ENCODE assay signal across 8 cellular contexts in genomic region chr10:110395350-110396283, GRCh38.
A peak's percentile ranks its signal among the peaks of the same experiment; 100 is the strongest.
DNase-seq lines count a peak whose midpoint lies in the region; ATAC-seq, FAIRE-seq and TF ChIP-seq lines count a peak whose summit lies in the region.

No MANE protein-coding gene starts in this region.

- TF ChIP-seq EP300 in GM12878 (IDR thresholded peaks at IDR 0.05; ENCODE audit: borderline replicate concordance in 1 of 2, control insufficient read depth in 1 of 2, low read depth in 2 of 2, low read length in 2 of 2), result peak; percentile 99 to 100

- peak overlapping the region; percentile 13 for H2AFZ ChIP-seq in GM12878 (ENCODE audit: control insufficient read depth, low read depth, low read length)

- RAD21 ChIA-PET in GM12878 (lab: Charles Lee; ENCODE audit: unreplicated experiment), result interaction anchor here (0.9 to 4.1 kb wide), 13 partner anchors 10 to 134 kb away, joined by 3 to 58 read pairs (median 5); no protein-coding TSS in a partner anchor

- peak; percentile 24; the same call in 1 of the 2 replicates for TF ChIP-seq RAD21 in GM12878 (IDR thresholded peaks at IDR 0.05; ENCODE audit: insufficient read depth, low read depth, low read length)

- TF ChIP-seq CTCF in GM12878 (IDR thresholded peaks at IDR 0.05 in 2 of 3, conservative IDR thresholded peaks at IDR 0.05 in 1 of 3; ENCODE audit: control insufficient read depth in 2 of 3, extremely low read depth in 1 of 3, insufficient read depth in 1 of 3, low read depth in 3 of 3, low read length in 3 of 3) (no peak), spleen (IDR thresholded peaks at IDR 0.05 in 8 of 11, conservative IDR thresholded peaks at IDR 0.05 in 3 of 11) (no peak)

- SMC1A ChIA-PET in GM12878 (lab: Charles Lee; ENCODE audit: uncharacterized antibody, unreplicated experiment), result interaction anchor here (0.5 to 5.9 kb wide), 11 partner anchors 12 to 941 kb away, joined by 3 to 81 read pairs (median 5); no protein-coding TSS in a partner anchor

- H3K4me3 ChIP-seq in GM12878 (no peak overlapping the region), mesendoderm (ENCODE audit: low read length) (no peak overlapping the region), spleen (no peak overlapping the region)

- H2BK5ac ChIP-seq in mesendoderm (ENCODE audit: low read length), result peak overlapping the region; percentile 30

- WGBS in GM12878 (ENCODE audit: insufficient coverage, insufficient replicate concordance, low lambda C conversion rate, missing lambda C conversion rate), result 55% methylated on average over 11 of the region's 11 CpGs
- WGBS in mesendoderm (ENCODE audit: extremely low coverage, insufficient coverage, low lambda C conversion rate), result no CpG with 5 or more reads among the region's 11 CpGs
- WGBS in spleen, 5 donors, result 60 to 78% (median 69%) methylated on average over 9 to 11 of the region's 11 CpGs

- no peaks in the 10 kb centered on the region for H4K20me1 ChIP-seq in GM12878 (ENCODE audit: control insufficient read depth, insufficient read depth)

- peak overlapping the region; percentile 2 for H3K56ac ChIP-seq in mesendoderm (ENCODE audit: low read length)

- intact Hi-C loops in GM12878 (cut with micrococcal nuclease; ENCODE audit: unreplicated experiment) (loop anchor here (1.0 kb wide), 2 partner anchors 19 to 39 kb away; no protein-coding TSS in a partner anchor), posterior vena cava (cut with DNase I) (no loop called here), spleen (cut with DNase I; ENCODE audit: low total_unique reads) (no loop called here)

- H3K4me2 ChIP-seq in GM12878 (ENCODE audit: control insufficient read depth, insufficient read depth) (peak overlapping the region; percentile 49), mesendoderm (ENCODE audit: low read length) (no peak overlapping the region)

- H3K79me2 ChIP-seq in GM12878 (ENCODE audit: control insufficient read depth, insufficient read depth, low read length) (no peaks in the 10 kb centered on the region), mesendoderm (ENCODE audit: control insufficient read depth, insufficient read depth, low read length) (no peaks in the 10 kb centered on the region)

- H3K9me3 ChIP-seq in GM12878 (replicated peaks; ENCODE audit: control insufficient read depth, insufficient read depth, low read length) (no peaks in the 10 kb centered on the region), spleen (no peaks in the 10 kb centered on the region)

- in situ Hi-C loops in GM12878 (cut with MboI), result no loop called here

- H2AK5ac ChIP-seq in mesendoderm (ENCODE audit: low read length), result peak overlapping the region; percentile 37

- no peak overlapping the region for H3K23ac ChIP-seq in mesendoderm (ENCODE audit: low read length)

- H3K18ac ChIP-seq in mesendoderm (ENCODE audit: low read length), result peak overlapping the region; percentile 13

- H3K27me3 ChIP-seq in GM12878 (replicated peaks in 1 of 2; ENCODE audit: control insufficient read depth in 2 of 2, insufficient read depth in 2 of 2, low read length in 1 of 2) (no peaks in the 10 kb centered on the region), mesendoderm (ENCODE audit: insufficient read depth, low read length, poor library complexity) (no peaks in the 10 kb centered on the region), spleen (replicated peaks in 1 of 7) (no peaks in the 10 kb centered on the region)

- H3K27ac ChIP-seq in GM12878 (ENCODE audit: control insufficient read depth, insufficient read depth) (peak overlapping the region; percentile 69), mesendoderm (ENCODE audit: low read depth, low read length) (no peak overlapping the region), spleen (peak overlapping the region in 2 of 8 donors; percentile 3 to 6)

- H4K5ac ChIP-seq in mesendoderm (ENCODE audit: low read length), result no peak overlapping the region

- TF ChIP-seq POLR2A in GM12878 (IDR thresholded peaks at IDR 0.05; ENCODE audit: low read depth, low read length), result no peak
- TF ChIP-seq POLR2A in spleen (IDR thresholded peaks at IDR 0.05), result no peak

- H3K4me1 ChIP-seq in GM12878 (ENCODE audit: control insufficient read depth, insufficient read depth, low read length) (peaks cover 16% of the 10 kb centered on the region), mesendoderm (ENCODE audit: control insufficient read depth, low read depth, low read length) (peaks cover 32% of the 10 kb centered on the region), spleen (peaks cover 0 to 30% (median 9%) of the 10 kb centered on the region in 6 donors)

- H3K79me1 ChIP-seq in mesendoderm (ENCODE audit: low read length), result no peaks in the 10 kb centered on the region

- peak overlapping the region; percentile 15; the same call in 1 of the 2 replicates for H3K9ac ChIP-seq in GM12878 (ENCODE audit: control insufficient read depth, insufficient read depth, low read length)
- H3K9ac ChIP-seq in mesendoderm (ENCODE audit: low read length), result no peak overlapping the region

- H3K36me3 ChIP-seq in GM12878 (ENCODE audit: control insufficient read depth in 2 of 2, insufficient read depth in 2 of 2, low read length in 1 of 2) (no peaks in the 10 kb centered on the region), mesendoderm (ENCODE audit: control insufficient read depth, insufficient read depth, low read length) (no peaks in the 10 kb centered on the region), spleen (no peaks in the 10 kb centered on the region)

- ATAC-seq in GM19468 (IDR thresholded peaks at IDR 0.05; ENCODE audit: extremely low read depth, unreplicated experiment) (peak; percentile 50), HG03558 (IDR thresholded peaks at IDR 0.05; ENCODE audit: extremely low read depth, unreplicated experiment) (peak; percentile 94), GM12878 (peak; percentile 92)

- H3K4ac ChIP-seq in mesendoderm (ENCODE audit: low read depth, low read length), result peak overlapping the region; percentile 1

- H2BK15ac ChIP-seq in mesendoderm (replicated peaks; ENCODE audit: low read depth), result peak overlapping the region; percentile 61

- DNase-seq in Daoy (ENCODE audit: low read depth) (peak; percentile 84), GM12878 (ENCODE audit: low read depth, low spot score) (peak; percentile 91), mesendoderm (peak; percentile 59), posterior vena cava (ENCODE audit: low spot score) (no peak), spleen (no peak), NCI-H446 treated with DMSO at 0.1 percent for 48 hours (lab: John Stamatoyannopoulos, UW) (no peak)

- no peak overlapping the region for H4K8ac ChIP-seq in mesendoderm (ENCODE audit: low read depth, low read length)

- peak overlapping the region; percentile 19 for H2BK120ac ChIP-seq in mesendoderm (ENCODE audit: low read depth, low read length)

- POLR2A ChIA-PET in GM12878 (lab: Charles Lee), result interaction anchor here (1.0 to 9.0 kb wide), 7 partner anchors 7 to 103 kb away, joined by 3 to 117 read pairs (median 4); no protein-coding TSS in a partner anchor

- CTCF ChIA-PET in GM12878 (lab: Yijun Ruan, JAX), result interaction anchor here (1.3 to 4.0 kb wide), 7 partner anchors 10 to 107 kb away, joined by 3 to 36 read pairs (median 8); no protein-coding TSS in a partner anchor

- FAIRE-seq in GM12878 (lab: Jason Lieb, UNC), result peak; percentile 92

- TSS peak; percentile 99 for BruUV-seq in GM12878 (replicated peaks; lab: Mats Ljungman, UMichigan)

TF ChIP-seq in GM12878, 131 proteins besides CTCF, POLR2A, EP300 and RAD21 (continues in another document):
- TF ChIP-seq CREB1 (IDR thresholded peaks at IDR 0.05; ENCODE audit: low read depth), result peak; percentile 88
- 0 out of 2 replicates have a peak, but pooled peaks have one; percentile 34 for TF ChIP-seq TAF1 (IDR thresholded peaks at IDR 0.05; ENCODE audit: borderline replicate concordance, low read depth, low read length)
- 0 out of 2 replicates have a peak, but pooled peaks have one; percentile 5 for TF ChIP-seq LARP7 (IDR thresholded peaks at IDR 0.05)
- peak; percentile 98 for TF ChIP-seq IKZF2 (IDR thresholded peaks at IDR 0.05)
- TF ChIP-seq STAT3 (IDR thresholded peaks at IDR 0.05; ENCODE audit: low read depth, low read length), result no peak
- TF ChIP-seq RAD51 (IDR thresholded peaks at IDR 0.05), result peak; percentile 86
- TF ChIP-seq GATAD2B (conservative IDR thresholded peaks at IDR 0.05; ENCODE audit: low read depth), result peak; percentile 70
- TF ChIP-seq SMARCA5 (IDR thresholded peaks at IDR 0.05), result peak; percentile 77
- peak; percentile 52 for TF ChIP-seq JUNB (IDR thresholded peaks at IDR 0.05)
- TF ChIP-seq KLF5 (IDR thresholded peaks at IDR 0.05; ENCODE audit: partially characterized antibody), result peak; percentile 95
- no peak for TF ChIP-seq BRCA1 (IDR thresholded peaks at IDR 0.05; ENCODE audit: low read depth, low read length)
- TF ChIP-seq PRDM15 (CRISPR knock-in tag; IDR thresholded peaks at IDR 0.05), result 0 out of 2 replicates have a peak, but pooled peaks have one; percentile 29
- TF ChIP-seq CBX5 (IDR thresholded peaks at IDR 0.05; ENCODE audit: low read depth), result 0 out of 2 replicates have a peak, but pooled peaks have one; percentile 20
- no peak for TF ChIP-seq HCFC1 (IDR thresholded peaks at IDR 0.05; ENCODE audit: low read length)
- TF ChIP-seq GABPA (IDR thresholded peaks at IDR 0.05; ENCODE audit: low read depth), result no peak
- peak; percentile 85 for TF ChIP-seq CBFB (IDR thresholded peaks at IDR 0.05; ENCODE audit: low read depth)

Comparison
In these comparisons a context has a peak if more than half of its experiments do, and no peak if none do; other contexts are left out.
1. DNase-seq: peak in Daoy (single experiment), GM12878 (single experiment) and mesendoderm (single experiment); none in posterior vena cava (single experiment), spleen (single experiment) and NCI-H446 treated with DMSO at 0.1 percent for 48 hours (single experiment).
2. Peak in every context shown above with its lines, with median percentiles within 50 percentile points of each other: ATAC-seq.